20 cellular contexts compared by ENCODE assay signal in the genomic region with DNA sequence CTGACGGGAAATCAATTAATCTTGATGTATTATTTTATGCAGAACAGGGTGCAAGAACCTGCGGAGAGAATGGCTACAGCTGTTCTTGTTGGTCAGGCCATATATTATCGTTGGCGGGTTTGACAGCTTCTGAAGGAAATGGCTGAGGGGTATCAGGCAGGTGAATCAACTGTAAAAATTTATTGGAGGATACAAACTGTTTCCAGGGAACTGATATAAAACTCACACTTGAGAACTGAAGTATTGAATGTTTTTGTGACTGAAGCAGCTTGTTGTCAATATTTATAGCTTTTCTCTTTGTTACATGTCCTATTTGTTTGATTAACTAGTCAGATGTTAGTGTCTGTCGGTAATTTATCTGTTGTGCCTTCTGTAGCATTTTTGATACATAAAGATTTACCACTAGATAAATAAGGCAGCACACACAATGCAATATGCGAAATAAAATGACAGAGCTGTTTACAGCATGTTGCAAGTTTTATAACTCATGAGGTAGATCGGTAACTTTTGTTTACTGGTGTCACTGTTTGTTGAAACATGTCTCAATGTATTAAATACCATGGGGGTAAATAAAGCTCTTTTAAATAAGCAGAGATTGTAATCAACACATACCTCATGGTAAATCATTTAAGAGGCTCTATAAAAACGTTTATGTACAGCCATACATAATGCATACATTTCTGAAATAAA.
A peak's percentile ranks its signal among the peaks of the same experiment; 100 is the strongest.
DNase-seq lines count a peak whose midpoint lies in the region; ATAC-seq lines count a peak whose summit lies in the region.
"Had no signal": no experiment of that assay in that cellular context is flagged by ENCODE, and none has a peak within 500 bp of the region (broad histone marks: within the 10 kb centered on the region; RNA-seq: fewer than 3 reads in every experiment).

No MANE protein-coding gene starts in this region.

- no peaks in the 10 kb centered on the region for H3K9me3 Mint-ChIP-seq in activated T-helper 2 cell treated with anti-CD3 and anti-CD28 coated beads, Interferon-gamma antibody, Interleukin-2, Interleukin-4, amounts not matched to agents 10 μg/mL and 5 μg/mL and 100 μg/mL, durations not matched to agents 14 hours and 24 hours and 36 hours
- H3K9me3 Mint-ChIP-seq: CD8-positive, alpha-beta memory T cell; T-helper 1 cell treated with Interleukin-12 subunit alpha and Interleukin-12 subunit beta and Interleukin-4 antibody, amounts not matched to agents 30 μg/mL and 1 μg/mL, for 36 hours had no signal

- DNase-seq in NCI-H1092 treated with DMSO at 0.1 percent for 48 hours (lab: John Stamatoyannopoulos, UW) (peak; percentile 3), NCI-H1092 (lab: John Stamatoyannopoulos, UW) (no peak), COLO668 (lab: John Stamatoyannopoulos, UW; ENCODE audit: unreplicated experiment) (peak; percentile 36), NCI-H1417 treated with DMSO at 0.1 percent for 48 hours (lab: John Stamatoyannopoulos, UW) (peak; percentile 4), SHP77 (lab: John Stamatoyannopoulos, UW) (peak; percentile 60 to 62)
- DNase-seq in activated T-helper 2 cell treated with anti-CD3 and anti-CD28 coated beads, Interferon-gamma antibody, Interleukin-2, Interleukin-4, amounts not matched to agents 10 μg/mL and 5 μg/mL and 100 μg/mL, durations not matched to agents 14 hours and 24 hours and 36 hours (ENCODE audit: low spot score): no peak
- DNase-seq: 8988T; CD8-positive, alpha-beta memory T cell; DMS79 treated with DMSO at 0.1 percent for 48 hours; GM23248; H9; NCI-H1930; NCI-H2171; NCI-H345; NCI-H69; T1000 had no signal

- no peak for ATAC-seq in GM21381 (IDR thresholded peaks at IDR 0.05; ENCODE audit: unreplicated experiment)
- ATAC-seq in HG03571 (IDR thresholded peaks at IDR 0.05; ENCODE audit: unreplicated experiment): no peak
- ATAC-seq: Right ventricle myocardium inferior had no signal

- no peaks in the 10 kb centered on the region for H3K27me3 Mint-ChIP-seq in activated T-helper 2 cell treated with anti-CD3 and anti-CD28 coated beads, Interferon-gamma antibody, Interleukin-2, Interleukin-4, amounts not matched to agents 10 μg/mL and 5 μg/mL and 100 μg/mL, durations not matched to agents 14 hours and 24 hours and 36 hours (ENCODE audit: low read depth)

- H3K4me3 Mint-ChIP-seq in activated T-helper 2 cell treated with anti-CD3 and anti-CD28 coated beads, Interferon-gamma antibody, Interleukin-2, Interleukin-4, amounts not matched to agents 10 μg/mL and 5 μg/mL and 100 μg/mL, durations not matched to agents 14 hours and 24 hours and 36 hours (ENCODE audit: low read depth): no peak overlapping the region
- H3K4me3 Mint-ChIP-seq: CD8-positive, alpha-beta memory T cell; H9; T-helper 1 cell treated with Interleukin-12 subunit alpha and Interleukin-12 subunit beta and Interleukin-4 antibody, amounts not matched to agents 30 μg/mL and 1 μg/mL, for 36 hours had no signal

- no peaks in the 10 kb centered on the region for H3K36me3 Mint-ChIP-seq in activated T-helper 2 cell treated with anti-CD3 and anti-CD28 coated beads, Interferon-gamma antibody, Interleukin-2, Interleukin-4, amounts not matched to agents 10 μg/mL and 5 μg/mL and 100 μg/mL, durations not matched to agents 14 hours and 24 hours and 36 hours (ENCODE audit: low read depth)
- H3K36me3 Mint-ChIP-seq: CD8-positive, alpha-beta memory T cell had no signal

- H3K27ac Mint-ChIP-seq in activated T-helper 2 cell treated with anti-CD3 and anti-CD28 coated beads, Interferon-gamma antibody, Interleukin-2, Interleukin-4, amounts not matched to agents 10 μg/mL and 5 μg/mL and 100 μg/mL, durations not matched to agents 14 hours and 24 hours and 36 hours: no peak overlapping the region
- H3K27ac Mint-ChIP-seq: CD8-positive, alpha-beta memory T cell; H9; T-helper 1 cell treated with Interleukin-12 subunit alpha and Interleukin-12 subunit beta and Interleukin-4 antibody, amounts not matched to agents 30 μg/mL and 1 μg/mL, for 36 hours had no signal

- H3K4me1 Mint-ChIP-seq in activated T-helper 2 cell treated with anti-CD3 and anti-CD28 coated beads, Interferon-gamma antibody, Interleukin-2, Interleukin-4, amounts not matched to agents 10 μg/mL and 5 μg/mL and 100 μg/mL, durations not matched to agents 14 hours and 24 hours and 36 hours (ENCODE audit: low read depth): no peaks in the 10 kb centered on the region
- H3K4me1 Mint-ChIP-seq: CD8-positive, alpha-beta memory T cell had no signal

- intact Hi-C loops in activated T-helper 2 cell treated with anti-CD3 and anti-CD28 coated beads, Interferon-gamma antibody, Interleukin-2, Interleukin-4, amounts not matched to agents 10 μg/mL and 5 μg/mL and 100 μg/mL, durations not matched to agents 14 hours and 24 hours and 36 hours (cut with micrococcal nuclease): no loop called here

Comparison
In these comparisons a context has a peak if more than half of its experiments do, and no peak if none do; other contexts are left out.
1. DNase-seq: peak in NCI-H1092 treated with DMSO at 0.1 percent for 48 hours (single experiment), COLO668 (single experiment), NCI-H1417 treated with DMSO at 0.1 percent for 48 hours (single experiment) and SHP77 (2 of 2); none in NCI-H1092 (single experiment) and activated T-helper 2 cell treated with anti-CD3 and anti-CD28 coated beads, Interferon-gamma antibody, Interleukin-2, Interleukin-4, amounts not matched to agents 10 μg/mL and 5 μg/mL and 100 μg/mL, durations not matched to agents 14 hours and 24 hours and 36 hours (single experiment).